ENCODE assay signal across 33 cellular contexts in genomic region chr11:3773180-3773579, GRCh38.
"Had no signal": no experiment of that assay in that cellular context is flagged by ENCODE, and none has a peak within 500 bp of the region (broad histone marks: within the 10 kb centered on the region; RNA-seq: fewer than 3 reads in every experiment).

No MANE protein-coding gene starts in this region.

- H3K4me3 ChIP-seq: adrenal gland, body of pancreas, breast epithelium had no signal

- H3K4me1 ChIP-seq: adrenal gland, body of pancreas, breast epithelium had no signal

- H3K27me3 ChIP-seq: adrenal gland, body of pancreas, brain microvascular endothelial cell, breast epithelium had no signal

- H3K27ac ChIP-seq: adrenal gland, body of pancreas, brain microvascular endothelial cell, breast epithelium, VCaP had no signal

- H3K9me3 ChIP-seq: adrenal gland, body of pancreas, breast epithelium had no signal

- DNase-seq: activated B cell treated with CpG ODN at 0.5 μM for 24 hours; activated CD4-positive, alpha-beta memory T cell treated with anti-CD3 and anti-CD28 coated beads for 36 hours; activated CD4-positive, alpha-beta T cell treated with anti-CD3 and anti-CD28 coated beads for 4 hours; activated CD4-positive, alpha-beta T cell treated with anti-CD3 and anti-CD28 coated beads, Interleukin-2, amount 10 ng/mL, durations not matched to agents 24 days and 14 days; activated CD4-positive, alpha-beta T cell treated with anti-CD3 and anti-CD28 coated beads, Interleukin-2, amount 50 U/mL, for 1 hour; activated CD4-positive, alpha-beta T cell treated with anti-CD3 and anti-CD28 coated beads, Interleukin-2, amount 50 U/mL, for 4 hours; activated CD4-positive, CD25-positive, alpha-beta regulatory T cell treated with anti-CD3 and anti-CD28 coated beads, Interleukin-2, amount 50 U/mL, for 72 hours; activated CD8-positive, alpha-beta memory T cell treated with anti-CD3 and anti-CD28 coated beads, Interleukin-2, amount 50 U/mL, for 4 hours; activated CD8-positive, alpha-beta T cell treated with anti-CD3 and anti-CD28 coated beads for 36 hours; activated effector memory CD4-positive, alpha-beta T cell treated with anti-CD3 and anti-CD28 coated beads, Interleukin-2, amount 50 U/mL, for 16 hours; activated gamma-delta T cell treated with Interleukin-2 at 50 U/mL for 16 hours; activated naive CD4-positive, alpha-beta T cell; activated naive CD4-positive, alpha-beta T cell treated with anti-CD3 and anti-CD28 coated beads for 36 hours; activated naive CD4-positive, alpha-beta T cell treated with anti-CD3 and anti-CD28 coated beads, Interleukin-2, amount 50 U/mL, for 16 hours; activated naive CD8-positive, alpha-beta T cell treated with anti-CD3 and anti-CD28 coated beads for 36 hours; activated T-cell treated with anti-CD3 and anti-CD28 coated beads for 4 hours; activated T-cell treated with anti-CD3 and anti-CD28 coated beads, Interleukin-2, amount 50 U/mL, for 1 hour; activated T-cell treated with anti-CD3 and anti-CD28 coated beads, Interleukin-2, amount 50 U/mL, for 4 hours; activated T-cell treated with anti-CD3 and anti-CD28 coated beads, Interleukin-2, amount 50 U/mL, for 72 hours; amniotic stem cell; aorta; body of pancreas; brain microvascular endothelial cell; caudate nucleus; cerebellar nuclear complex; T-cell; T-helper 17 cell; T1000 had no signal

- ATAC-seq: activated CD8-positive, alpha-beta T cell treated with anti-CD3 and anti-CD28 coated beads for 36 hours; activated naive CD4-positive, alpha-beta T cell treated with anti-CD3 and anti-CD28 coated beads, Interleukin-2, amount 50 U/mL, for 72 hours; activated T-cell treated with anti-CD3 and anti-CD28 coated beads, Interleukin-2, amount 50 U/mL, for 4 hours; activated T-cell treated with anti-CD3 and anti-CD28 coated beads, Interleukin-2, amount 50 U/mL, for 72 hours; activated T-helper 17 cell treated with anti-CD3 and anti-CD28 coated beads, Interleukin-2, amount 50 U/mL, for 72 hours; body of pancreas; T-cell; T-helper 17 cell had no signal
